Comparison of ENCODE assay signal across 1 cellular context in the genomic region with DNA sequence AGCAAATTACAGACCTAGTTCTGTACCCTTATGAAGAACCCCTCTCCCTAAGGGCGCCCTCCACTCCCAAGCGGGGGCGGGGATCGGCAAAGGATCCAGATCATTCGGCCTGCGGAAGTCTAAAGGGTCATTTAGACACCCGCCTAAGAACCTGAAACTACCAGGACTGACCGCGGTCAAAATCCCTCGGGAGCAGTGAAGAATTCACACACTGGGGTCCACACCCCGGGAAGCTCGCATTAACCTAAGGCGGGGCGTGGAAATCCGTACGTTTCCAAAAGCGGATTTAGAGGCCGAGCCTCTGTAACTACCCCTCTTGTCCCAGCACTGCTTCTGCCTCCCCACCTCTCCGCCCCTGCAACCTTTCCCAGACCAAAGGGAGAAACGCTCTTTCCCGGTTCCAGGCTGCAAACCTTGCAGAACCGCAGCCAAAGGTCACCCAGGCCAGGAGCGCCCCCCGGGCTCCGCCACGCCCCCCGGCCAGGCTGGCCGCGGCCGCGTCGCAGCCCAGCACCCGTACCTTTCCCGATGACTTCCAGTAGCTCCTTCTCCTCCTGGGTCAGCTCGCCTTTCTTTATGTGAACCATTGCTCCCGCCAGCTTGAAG.
A peak's percentile ranks its signal among the peaks of the same experiment; 100 is the strongest.
TF ChIP-seq lines count a peak whose summit lies in the region.

No MANE protein-coding gene starts in this region.

TF ChIP-seq in HepG2, 621 proteins besides CTCF, POLR2A, EP300 and RAD21 (continued from another document and continues in another):
- TF ChIP-seq, protein P1, sequence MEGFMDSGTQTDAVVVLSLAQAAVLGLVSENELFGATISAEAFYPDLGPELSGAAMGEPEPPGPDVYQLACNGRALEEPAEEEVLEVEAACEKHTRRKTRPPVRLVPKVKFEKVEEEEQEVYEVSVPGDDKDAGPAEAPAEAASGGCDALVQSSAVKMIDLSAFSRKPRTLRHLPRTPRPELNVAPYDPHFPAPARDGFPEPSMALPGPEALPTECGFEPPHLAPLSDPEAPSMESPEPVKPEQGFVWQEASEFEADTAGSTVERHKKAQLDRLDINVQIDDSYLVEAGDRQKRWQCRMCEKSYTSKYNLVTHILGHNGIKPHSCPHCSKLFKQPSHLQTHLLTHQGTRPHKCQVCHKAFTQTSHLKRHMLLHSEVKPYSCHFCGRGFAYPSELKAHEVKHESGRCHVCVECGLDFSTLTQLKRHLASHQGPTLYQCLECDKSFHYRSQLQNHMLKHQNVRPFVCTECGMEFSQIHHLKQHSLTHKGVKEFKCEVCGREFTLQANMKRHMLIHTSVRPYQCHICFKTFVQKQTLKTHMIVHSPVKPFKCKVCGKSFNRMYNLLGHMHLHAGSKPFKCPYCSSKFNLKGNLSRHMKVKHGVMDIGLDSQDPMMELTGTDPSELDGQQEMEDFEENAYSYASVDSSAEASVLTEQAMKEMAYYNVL (CRISPR knock-in tag; IDR thresholded peaks at IDR 0.05; ENCODE audit: borderline replicate concordance), result no peak
- no peak for TF ChIP-seq ZNF441 (CRISPR knock-in tag; IDR thresholded peaks at IDR 0.05; ENCODE audit: borderline replicate concordance)
- TF ChIP-seq ZBTB7A (CRISPR knock-in tag; IDR thresholded peaks at IDR 0.05), result peak; percentile 58; the same call in 1 of the 2 replicates
- 0 out of 2 replicates have a peak, but pooled peaks have one; percentile 15 for TF ChIP-seq CCDC6 (CRISPR knock-in tag; IDR thresholded peaks at IDR 0.05)
- TF ChIP-seq, protein P2, sequence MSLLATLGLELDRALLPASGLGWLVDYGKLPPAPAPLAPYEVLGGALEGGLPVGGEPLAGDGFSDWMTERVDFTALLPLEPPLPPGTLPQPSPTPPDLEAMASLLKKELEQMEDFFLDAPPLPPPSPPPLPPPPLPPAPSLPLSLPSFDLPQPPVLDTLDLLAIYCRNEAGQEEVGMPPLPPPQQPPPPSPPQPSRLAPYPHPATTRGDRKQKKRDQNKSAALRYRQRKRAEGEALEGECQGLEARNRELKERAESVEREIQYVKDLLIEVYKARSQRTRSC (CRISPR knock-in tag; IDR thresholded peaks at IDR 0.05; ENCODE audit: low read depth), result no peak
- no peak; the same call in 1 of the 2 replicates for TF ChIP-seq KAT7 (CRISPR knock-in tag; IDR thresholded peaks at IDR 0.05; ENCODE audit: borderline replicate concordance)
- no peak for TF ChIP-seq ZNF121 (CRISPR knock-in tag; IDR thresholded peaks at IDR 0.05)
- TF ChIP-seq SRSF1 (optimal IDR thresholded peaks at IDR 0.05; ENCODE audit: low read depth, low read length), result peak; percentile 62
- TF ChIP-seq, protein P3, sequence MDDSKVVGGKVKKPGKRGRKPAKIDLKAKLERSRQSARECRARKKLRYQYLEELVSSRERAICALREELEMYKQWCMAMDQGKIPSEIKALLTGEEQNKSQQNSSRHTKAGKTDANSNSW (CRISPR knock-in tag; IDR thresholded peaks at IDR 0.05; ENCODE audit: borderline replicate concordance), result no peak
- TF ChIP-seq, protein P4, sequence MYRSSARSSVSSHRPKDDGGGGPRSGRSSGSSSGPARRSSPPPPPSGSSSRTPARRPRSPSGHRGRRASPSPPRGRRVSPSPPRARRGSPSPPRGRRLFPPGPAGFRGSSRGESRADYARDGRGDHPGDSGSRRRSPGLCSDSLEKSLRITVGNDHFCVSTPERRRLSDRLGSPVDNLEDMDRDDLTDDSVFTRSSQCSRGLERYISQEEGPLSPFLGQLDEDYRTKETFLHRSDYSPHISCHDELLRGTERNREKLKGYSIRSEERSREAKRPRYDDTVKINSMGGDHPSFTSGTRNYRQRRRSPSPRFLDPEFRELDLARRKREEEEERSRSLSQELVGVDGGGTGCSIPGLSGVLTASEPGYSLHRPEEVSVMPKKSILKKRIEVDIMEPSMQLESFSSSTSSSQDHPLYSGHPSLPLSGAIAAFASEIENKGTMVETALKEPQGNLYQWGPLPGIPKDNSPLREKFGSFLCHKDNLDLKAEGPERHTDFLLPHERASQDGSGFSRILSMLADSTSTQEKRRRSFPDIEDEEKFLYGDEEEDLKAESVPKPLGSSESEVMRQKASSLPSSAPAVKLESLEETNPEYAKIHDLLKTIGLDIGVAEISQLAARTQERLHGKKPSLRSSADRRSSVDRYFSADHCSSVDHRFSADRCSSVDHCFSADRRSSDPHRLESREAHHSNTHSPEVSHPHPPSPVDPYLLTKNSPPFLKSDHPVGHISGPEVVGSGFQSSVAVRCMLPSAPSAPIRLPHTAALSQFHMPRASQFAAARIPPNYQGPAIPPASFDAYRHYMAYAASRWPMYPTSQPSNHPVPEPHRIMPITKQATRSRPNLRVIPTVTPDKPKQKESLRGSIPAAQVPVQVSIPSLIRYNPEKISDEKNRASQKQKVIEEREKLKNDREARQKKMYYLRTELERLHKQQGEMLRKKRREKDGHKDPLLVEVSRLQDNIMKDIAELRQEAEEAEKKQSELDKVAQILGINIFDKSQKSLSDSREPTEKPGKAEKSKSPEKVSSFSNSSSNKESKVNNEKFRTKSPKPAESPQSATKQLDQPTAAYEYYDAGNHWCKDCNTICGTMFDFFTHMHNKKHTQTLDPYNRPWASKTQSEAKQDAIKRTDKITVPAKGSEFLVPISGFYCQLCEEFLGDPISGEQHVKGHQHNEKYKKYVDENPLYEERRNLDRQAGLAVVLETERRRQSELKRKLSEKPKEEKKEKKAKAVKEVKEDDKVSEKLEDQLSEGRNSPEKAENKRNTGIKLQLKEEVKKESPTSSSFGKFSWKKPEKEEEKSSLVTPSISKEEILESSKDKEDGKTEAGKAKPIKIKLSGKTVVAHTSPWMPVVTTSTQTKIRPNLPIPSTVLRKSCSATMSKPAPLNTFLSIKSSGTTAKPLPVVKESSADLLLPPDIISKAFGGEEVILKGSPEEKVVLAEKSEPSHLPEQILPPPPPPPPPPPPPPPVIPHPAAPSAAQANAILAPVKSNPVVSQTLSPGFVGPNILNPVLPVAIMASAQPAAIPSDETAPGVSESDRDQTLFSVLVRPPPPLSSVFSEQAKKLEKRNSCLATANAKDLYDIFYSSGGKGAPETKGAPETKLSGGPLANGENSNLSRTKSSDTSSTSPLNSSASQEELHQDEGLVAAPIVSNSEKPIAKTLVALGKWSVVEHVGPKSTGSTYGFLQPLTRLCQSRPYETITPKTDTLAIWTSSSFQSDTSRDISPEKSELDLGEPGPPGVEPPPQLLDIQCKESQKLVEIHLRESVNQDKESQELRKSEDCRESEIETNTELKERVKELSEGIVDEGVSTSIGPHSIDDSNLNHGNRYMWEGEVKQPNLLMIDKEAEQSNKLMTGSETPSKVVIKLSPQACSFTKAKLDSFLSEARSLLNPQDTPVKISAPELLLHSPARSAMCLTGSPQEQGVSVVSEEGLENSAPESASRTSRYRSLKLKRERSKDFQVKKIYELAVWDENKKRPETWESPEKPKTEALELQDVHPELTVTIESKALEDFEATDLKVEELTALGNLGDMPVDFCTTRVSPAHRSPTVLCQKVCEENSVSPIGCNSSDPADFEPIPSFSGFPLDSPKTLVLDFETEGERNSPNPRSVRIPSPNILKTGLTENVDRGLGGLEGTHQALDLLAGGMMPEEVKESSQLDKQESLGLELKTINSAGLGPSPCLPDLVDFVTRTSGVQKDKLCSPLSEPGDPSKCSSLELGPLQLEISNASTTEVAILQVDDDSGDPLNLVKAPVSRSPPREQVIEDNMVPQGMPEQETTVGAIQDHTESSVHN (CRISPR knock-in tag; IDR thresholded peaks at IDR 0.05), result no peak
- TF ChIP-seq HDAC2 (CRISPR knock-in tag; IDR thresholded peaks at IDR 0.05), result no peak
- no peak for TF ChIP-seq ZFP90 (CRISPR knock-in tag; IDR thresholded peaks at IDR 0.05; ENCODE audit: borderline replicate concordance)
- TF ChIP-seq, protein P5, sequence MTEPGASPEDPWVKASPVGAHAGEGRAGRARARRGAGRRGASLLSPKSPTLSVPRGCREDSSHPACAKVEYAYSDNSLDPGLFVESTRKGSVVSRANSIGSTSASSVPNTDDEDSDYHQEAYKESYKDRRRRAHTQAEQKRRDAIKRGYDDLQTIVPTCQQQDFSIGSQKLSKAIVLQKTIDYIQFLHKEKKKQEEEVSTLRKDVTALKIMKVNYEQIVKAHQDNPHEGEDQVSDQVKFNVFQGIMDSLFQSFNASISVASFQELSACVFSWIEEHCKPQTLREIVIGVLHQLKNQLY (CRISPR knock-in tag; IDR thresholded peaks at IDR 0.05), result no peak
- TF ChIP-seq RNF2 (conservative IDR thresholded peaks at IDR 0.05; ENCODE audit: low read depth), result no peak
- TF ChIP-seq ZKSCAN8 (CRISPR knock-in tag; IDR thresholded peaks at IDR 0.05; ENCODE audit: borderline replicate concordance), result no peak
- peak; percentile 46; the same call in 1 of the 2 replicates for TF ChIP-seq PHF8 (CRISPR knock-in tag; IDR thresholded peaks at IDR 0.05)
- TF ChIP-seq ZFP37 (CRISPR knock-in tag; IDR thresholded peaks at IDR 0.05; ENCODE audit: borderline replicate concordance), result 0 out of 2 replicates have a peak, but pooled peaks have one; percentile 7
- TF ChIP-seq SMAD9 (CRISPR knock-in tag; IDR thresholded peaks at IDR 0.05), result no peak
- TF ChIP-seq ISL2 (CRISPR knock-in tag; IDR thresholded peaks at IDR 0.05), result peak; percentile 60; the same call in 1 of the 2 replicates
- TF ChIP-seq ZNF850 (CRISPR knock-in tag; conservative IDR thresholded peaks at IDR 0.05), result no peak
- no peak for TF ChIP-seq ZNF484 (CRISPR knock-in tag; IDR thresholded peaks at IDR 0.05; ENCODE audit: borderline replicate concordance, low read depth)
- no peak for TF ChIP-seq KDM3A (CRISPR knock-in tag; IDR thresholded peaks at IDR 0.05; ENCODE audit: low read depth)
- TF ChIP-seq BHLHE40 (IDR thresholded peaks at IDR 0.05; ENCODE audit: low read length), result no peak
- no peak for TF ChIP-seq ZEB1 (IDR thresholded peaks at IDR 0.05; ENCODE audit: insufficient replicate concordance, low read depth)
- no peak for TF ChIP-seq NFRKB (IDR thresholded peaks at IDR 0.05)
- TF ChIP-seq, protein P6, sequence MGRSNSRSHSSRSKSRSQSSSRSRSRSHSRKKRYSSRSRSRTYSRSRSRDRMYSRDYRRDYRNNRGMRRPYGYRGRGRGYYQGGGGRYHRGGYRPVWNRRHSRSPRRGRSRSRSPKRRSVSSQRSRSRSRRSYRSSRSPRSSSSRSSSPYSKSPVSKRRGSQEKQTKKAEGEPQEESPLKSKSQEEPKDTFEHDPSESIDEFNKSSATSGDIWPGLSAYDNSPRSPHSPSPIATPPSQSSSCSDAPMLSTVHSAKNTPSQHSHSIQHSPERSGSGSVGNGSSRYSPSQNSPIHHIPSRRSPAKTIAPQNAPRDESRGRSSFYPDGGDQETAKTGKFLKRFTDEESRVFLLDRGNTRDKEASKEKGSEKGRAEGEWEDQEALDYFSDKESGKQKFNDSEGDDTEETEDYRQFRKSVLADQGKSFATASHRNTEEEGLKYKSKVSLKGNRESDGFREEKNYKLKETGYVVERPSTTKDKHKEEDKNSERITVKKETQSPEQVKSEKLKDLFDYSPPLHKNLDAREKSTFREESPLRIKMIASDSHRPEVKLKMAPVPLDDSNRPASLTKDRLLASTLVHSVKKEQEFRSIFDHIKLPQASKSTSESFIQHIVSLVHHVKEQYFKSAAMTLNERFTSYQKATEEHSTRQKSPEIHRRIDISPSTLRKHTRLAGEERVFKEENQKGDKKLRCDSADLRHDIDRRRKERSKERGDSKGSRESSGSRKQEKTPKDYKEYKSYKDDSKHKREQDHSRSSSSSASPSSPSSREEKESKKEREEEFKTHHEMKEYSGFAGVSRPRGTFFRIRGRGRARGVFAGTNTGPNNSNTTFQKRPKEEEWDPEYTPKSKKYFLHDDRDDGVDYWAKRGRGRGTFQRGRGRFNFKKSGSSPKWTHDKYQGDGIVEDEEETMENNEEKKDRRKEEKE (IDR thresholded peaks at IDR 0.05), result no peak
- TF ChIP-seq ZNF788 (CRISPR knock-in tag; IDR thresholded peaks at IDR 0.05; ENCODE audit: borderline replicate concordance), result 0 out of 2 replicates have a peak, but pooled peaks have one; percentile 9
- no peak for TF ChIP-seq AGO2 (optimal IDR thresholded peaks at IDR 0.05; ENCODE audit: low read depth, low read length)
- TF ChIP-seq BORCS8-MEF2B (CRISPR knock-in tag; IDR thresholded peaks at IDR 0.05), result 0 out of 2 replicates have a peak, but pooled peaks have one; percentile 48
- TF ChIP-seq, protein P7, sequence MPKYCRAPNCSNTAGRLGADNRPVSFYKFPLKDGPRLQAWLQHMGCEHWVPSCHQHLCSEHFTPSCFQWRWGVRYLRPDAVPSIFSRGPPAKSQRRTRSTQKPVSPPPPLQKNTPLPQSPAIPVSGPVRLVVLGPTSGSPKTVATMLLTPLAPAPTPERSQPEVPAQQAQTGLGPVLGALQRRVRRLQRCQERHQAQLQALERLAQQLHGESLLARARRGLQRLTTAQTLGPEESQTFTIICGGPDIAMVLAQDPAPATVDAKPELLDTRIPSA (CRISPR knock-in tag; IDR thresholded peaks at IDR 0.05; ENCODE audit: borderline replicate concordance), result no peak
- no peak for TF ChIP-seq IKZF1 (IDR thresholded peaks at IDR 0.05)
- no peak for TF ChIP-seq ZNF652 (CRISPR knock-in tag; IDR thresholded peaks at IDR 0.05; ENCODE audit: borderline replicate concordance, low read depth)
- TF ChIP-seq KMT2A (CRISPR knock-in tag; IDR thresholded peaks at IDR 0.05), result peak; percentile 25; the same call in 1 of the 2 replicates
- no peak for TF ChIP-seq MYC (CRISPR knock-in tag; IDR thresholded peaks at IDR 0.05; ENCODE audit: borderline replicate concordance)
- TF ChIP-seq, protein P8, sequence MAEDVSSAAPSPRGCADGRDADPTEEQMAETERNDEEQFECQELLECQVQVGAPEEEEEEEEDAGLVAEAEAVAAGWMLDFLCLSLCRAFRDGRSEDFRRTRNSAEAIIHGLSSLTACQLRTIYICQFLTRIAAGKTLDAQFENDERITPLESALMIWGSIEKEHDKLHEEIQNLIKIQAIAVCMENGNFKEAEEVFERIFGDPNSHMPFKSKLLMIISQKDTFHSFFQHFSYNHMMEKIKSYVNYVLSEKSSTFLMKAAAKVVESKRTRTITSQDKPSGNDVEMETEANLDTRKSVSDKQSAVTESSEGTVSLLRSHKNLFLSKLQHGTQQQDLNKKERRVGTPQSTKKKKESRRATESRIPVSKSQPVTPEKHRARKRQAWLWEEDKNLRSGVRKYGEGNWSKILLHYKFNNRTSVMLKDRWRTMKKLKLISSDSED (CRISPR knock-in tag; IDR thresholded peaks at IDR 0.05), result no peak
- TF ChIP-seq KLF12 (CRISPR knock-in tag; IDR thresholded peaks at IDR 0.05; ENCODE audit: borderline replicate concordance), result no peak; the same call in 1 of the 2 replicates
- TF ChIP-seq MAFK (conservative IDR thresholded peaks at IDR 0.05 in 1 of 2, IDR thresholded peaks at IDR 0.05 in 1 of 2; ENCODE audit: low read length in 2 of 2), result no peak
- TF ChIP-seq HDAC1 (CRISPR knock-in tag; IDR thresholded peaks at IDR 0.05), result peak; percentile 51; the same call in 1 of the 2 replicates
- TF ChIP-seq ZNF451 (CRISPR knock-in tag; IDR thresholded peaks at IDR 0.05), result 0 out of 2 replicates have a peak, but pooled peaks have one; percentile 30
- TF ChIP-seq, protein P9, sequence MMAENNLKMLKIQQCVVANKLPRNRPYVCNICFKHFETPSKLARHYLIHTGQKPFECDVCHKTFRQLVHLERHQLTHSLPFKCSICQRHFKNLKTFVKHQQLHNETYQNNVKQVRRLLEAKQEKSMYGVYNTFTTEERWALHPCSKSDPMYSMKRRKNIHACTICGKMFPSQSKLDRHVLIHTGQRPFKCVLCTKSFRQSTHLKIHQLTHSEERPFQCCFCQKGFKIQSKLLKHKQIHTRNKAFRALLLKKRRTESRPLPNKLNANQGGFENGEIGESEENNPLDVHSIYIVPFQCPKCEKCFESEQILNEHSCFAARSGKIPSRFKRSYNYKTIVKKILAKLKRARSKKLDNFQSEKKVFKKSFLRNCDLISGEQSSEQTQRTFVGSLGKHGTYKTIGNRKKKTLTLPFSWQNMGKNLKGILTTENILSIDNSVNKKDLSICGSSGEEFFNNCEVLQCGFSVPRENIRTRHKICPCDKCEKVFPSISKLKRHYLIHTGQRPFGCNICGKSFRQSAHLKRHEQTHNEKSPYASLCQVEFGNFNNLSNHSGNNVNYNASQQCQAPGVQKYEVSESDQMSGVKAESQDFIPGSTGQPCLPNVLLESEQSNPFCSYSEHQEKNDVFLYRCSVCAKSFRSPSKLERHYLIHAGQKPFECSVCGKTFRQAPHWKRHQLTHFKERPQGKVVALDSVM (CRISPR knock-in tag; IDR thresholded peaks at IDR 0.05), result peak; percentile 32
- TF ChIP-seq ZNF383 (CRISPR knock-in tag; IDR thresholded peaks at IDR 0.05; ENCODE audit: borderline replicate concordance), result no peak
- TF ChIP-seq BRCA1 (CRISPR knock-in tag; IDR thresholded peaks at IDR 0.05), result no peak
